2 cellular contexts compared by ENCODE assay signal in the genomic region with DNA sequence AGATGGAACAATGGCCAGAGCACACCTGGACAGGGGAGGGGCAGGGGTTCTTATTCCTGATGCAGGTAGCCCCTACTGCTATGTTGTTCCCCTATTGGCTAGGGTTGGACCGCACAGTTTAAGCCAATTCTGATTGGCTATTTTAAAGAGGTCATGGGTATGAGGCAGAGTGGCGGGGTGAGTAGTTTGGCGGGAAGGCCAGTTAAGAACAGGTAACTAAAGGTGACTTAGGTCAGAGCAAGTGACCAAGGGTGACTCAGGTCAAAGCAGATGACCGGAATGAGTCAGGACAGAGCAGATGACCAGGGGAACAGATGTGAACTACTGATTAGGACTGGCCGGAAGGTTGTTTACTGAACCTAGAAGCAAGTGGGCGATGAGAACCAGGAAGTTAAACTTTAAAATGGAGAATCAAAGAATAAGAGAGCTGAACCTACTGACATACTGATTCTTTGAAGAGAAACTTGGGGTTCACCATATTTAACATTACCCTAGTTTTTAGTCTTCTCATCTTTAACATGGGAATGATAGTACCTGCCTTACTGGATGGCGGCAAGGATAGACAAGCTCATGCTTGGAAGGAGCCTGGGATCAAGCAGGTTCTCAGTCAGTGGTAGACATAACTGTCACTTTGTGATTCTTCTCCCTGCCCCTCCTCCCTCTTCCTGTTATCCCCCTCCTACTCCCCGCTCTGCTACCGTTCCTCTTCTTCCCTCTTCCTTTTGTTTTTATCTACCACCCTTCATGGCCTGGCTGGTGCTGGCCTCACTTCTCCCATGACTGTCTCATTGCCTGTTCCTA.
TF ChIP-seq lines count a peak whose summit lies in the region.

No MANE protein-coding gene starts in this region.

TF ChIP-seq in K562, 482 proteins besides CTCF, POLR2A, EP300 and RAD21 (continues in another document):
- TF ChIP-seq, protein P1, sequence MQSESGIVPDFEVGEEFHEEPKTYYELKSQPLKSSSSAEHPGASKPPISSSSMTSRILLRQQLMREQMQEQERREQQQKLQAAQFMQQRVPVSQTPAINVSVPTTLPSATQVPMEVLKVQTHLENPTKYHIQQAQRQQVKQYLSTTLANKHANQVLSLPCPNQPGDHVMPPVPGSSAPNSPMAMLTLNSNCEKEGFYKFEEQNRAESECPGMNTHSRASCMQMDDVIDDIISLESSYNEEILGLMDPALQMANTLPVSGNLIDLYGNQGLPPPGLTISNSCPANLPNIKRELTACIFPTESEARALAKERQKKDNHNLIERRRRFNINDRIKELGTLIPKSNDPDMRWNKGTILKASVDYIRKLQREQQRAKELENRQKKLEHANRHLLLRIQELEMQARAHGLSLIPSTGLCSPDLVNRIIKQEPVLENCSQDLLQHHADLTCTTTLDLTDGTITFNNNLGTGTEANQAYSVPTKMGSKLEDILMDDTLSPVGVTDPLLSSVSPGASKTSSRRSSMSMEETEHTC (IDR thresholded peaks at IDR 0.05) = peak; percentile 98
- TF ChIP-seq MAFK (IDR thresholded peaks at IDR 0.05; ENCODE audit: low read length) = peak; percentile 64
- no peak for TF ChIP-seq ELF2 (CRISPR knock-in tag; IDR thresholded peaks at IDR 0.05)
- TF ChIP-seq ZMIZ1 (IDR thresholded peaks at IDR 0.05; ENCODE audit: low read depth in 2 of 2, low read length in 2 of 2) = peak in 1 of 2 experiments; percentile 80; a peak in 2 of 4 replicates
- TF ChIP-seq UBTF (IDR thresholded peaks at IDR 0.05; ENCODE audit: borderline replicate concordance in 1 of 2, low read depth in 2 of 2, low read length in 2 of 2) = 0 out of 4 replicates have a peak, but pooled peaks of 1 of the 2 experiments have one; percentile 25
- TF ChIP-seq, protein P2, sequence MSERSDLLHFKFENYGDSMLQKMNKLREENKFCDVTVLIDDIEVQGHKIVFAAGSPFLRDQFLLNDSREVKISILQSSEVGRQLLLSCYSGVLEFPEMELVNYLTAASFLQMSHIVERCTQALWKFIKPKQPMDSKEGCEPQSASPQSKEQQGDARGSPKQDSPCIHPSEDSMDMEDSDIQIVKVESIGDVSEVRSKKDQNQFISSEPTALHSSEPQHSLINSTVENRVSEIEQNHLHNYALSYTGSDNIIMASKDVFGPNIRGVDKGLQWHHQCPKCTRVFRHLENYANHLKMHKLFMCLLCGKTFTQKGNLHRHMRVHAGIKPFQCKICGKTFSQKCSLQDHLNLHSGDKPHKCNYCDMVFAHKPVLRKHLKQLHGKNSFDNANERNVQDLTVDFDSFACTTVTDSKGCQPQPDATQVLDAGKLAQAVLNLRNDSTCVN (CRISPR knock-in tag; IDR thresholded peaks at IDR 0.05) = peak; percentile 88
- peak; percentile 71 for TF ChIP-seq FOXJ2 (tag; IDR thresholded peaks at IDR 0.05)
- TF ChIP-seq CHCHD3 (CRISPR knock-in tag; IDR thresholded peaks at IDR 0.05) = no peak
- TF ChIP-seq FOXK1 (CRISPR knock-in tag; IDR thresholded peaks at IDR 0.05; ENCODE audit: borderline replicate concordance) = no peak
- no peak for TF ChIP-seq RBM25 (IDR thresholded peaks at IDR 0.05; ENCODE audit: low read depth, low read length, severe bottlenecking)
- peak; percentile 84; the same call in 1 of the 2 replicates for TF ChIP-seq ZNF766 (CRISPR knock-in tag; conservative IDR thresholded peaks at IDR 0.05)
- TF ChIP-seq ZNF583 (CRISPR knock-in tag; IDR thresholded peaks at IDR 0.05) = peak; percentile 75; the same call in 1 of the 2 replicates
- peak; percentile 91 for TF ChIP-seq FOXM1 (IDR thresholded peaks at IDR 0.05; ENCODE audit: low read depth)
- no peak for TF ChIP-seq FOXM1 (CRISPR knock-in tag; IDR thresholded peaks at IDR 0.05; ENCODE audit: low read depth)
- no peak for TF ChIP-seq NFATC3 (IDR thresholded peaks at IDR 0.05)
- peak; percentile 51; the same call in 1 of the 2 replicates for TF ChIP-seq STAT5A (IDR thresholded peaks at IDR 0.05; ENCODE audit: borderline replicate concordance, low read length)
- peak; percentile 91 for TF ChIP-seq SMAD4 (CRISPR knock-in tag; conservative IDR thresholded peaks at IDR 0.05)
- TF ChIP-seq ZNF24 (IDR thresholded peaks at IDR 0.05) = peak; percentile 42; the same call in 1 of the 2 replicates
- no peak for TF ChIP-seq ZNF445 (CRISPR knock-in tag; IDR thresholded peaks at IDR 0.05; ENCODE audit: low read depth)

TF ChIP-seq in liver, 16 proteins besides CTCF, POLR2A, EP300 and RAD21 (continued from another document):
- TF ChIP-seq, protein P3, sequence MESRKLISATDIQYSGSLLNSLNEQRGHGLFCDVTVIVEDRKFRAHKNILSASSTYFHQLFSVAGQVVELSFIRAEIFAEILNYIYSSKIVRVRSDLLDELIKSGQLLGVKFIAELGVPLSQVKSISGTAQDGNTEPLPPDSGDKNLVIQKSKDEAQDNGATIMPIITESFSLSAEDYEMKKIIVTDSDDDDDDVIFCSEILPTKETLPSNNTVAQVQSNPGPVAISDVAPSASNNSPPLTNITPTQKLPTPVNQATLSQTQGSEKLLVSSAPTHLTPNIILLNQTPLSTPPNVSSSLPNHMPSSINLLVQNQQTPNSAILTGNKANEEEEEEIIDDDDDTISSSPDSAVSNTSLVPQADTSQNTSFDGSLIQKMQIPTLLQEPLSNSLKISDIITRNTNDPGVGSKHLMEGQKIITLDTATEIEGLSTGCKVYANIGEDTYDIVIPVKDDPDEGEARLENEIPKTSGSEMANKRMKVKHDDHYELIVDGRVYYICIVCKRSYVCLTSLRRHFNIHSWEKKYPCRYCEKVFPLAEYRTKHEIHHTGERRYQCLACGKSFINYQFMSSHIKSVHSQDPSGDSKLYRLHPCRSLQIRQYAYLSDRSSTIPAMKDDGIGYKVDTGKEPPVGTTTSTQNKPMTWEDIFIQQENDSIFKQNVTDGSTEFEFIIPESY (IDR thresholded peaks at IDR 0.05) = peak; percentile 31
- TF ChIP-seq HNF4A (conservative IDR thresholded peaks at IDR 0.05) = peak; percentile 11 to 49
